2 cellular contexts compared by ENCODE assay signal in genomic region chr6:10343320-10343719, GRCh38.
TF ChIP-seq lines count a peak whose summit lies in the region.

No MANE protein-coding gene starts in this region.

TF ChIP-seq in HepG2, 621 proteins besides CTCF, POLR2A, EP300 and RAD21:
- TF ChIP-seq STAG1 (CRISPR knock-in tag; IDR thresholded peaks at IDR 0.05) (0 out of 2 replicates have a peak, but pooled peaks have one; percentile 7), HMGA1 (CRISPR knock-in tag; conservative IDR thresholded peaks at IDR 0.05) (no peak)

TF ChIP-seq in GM12878, 131 proteins besides CTCF, POLR2A, EP300 and RAD21:
- TF ChIP-seq SPI1 (IDR thresholded peaks at IDR 0.05; ENCODE audit: borderline replicate concordance, insufficient read depth, low read depth, low read length) = peak; percentile 32; the same call in 1 of the 2 replicates
- no peak for TF ChIP-seq ZNF217 (IDR thresholded peaks at IDR 0.05)
- TF ChIP-seq STAT1 (conservative IDR thresholded peaks at IDR 0.05) = no peak
